1 cellular context compared by ENCODE assay signal in the genomic region with DNA sequence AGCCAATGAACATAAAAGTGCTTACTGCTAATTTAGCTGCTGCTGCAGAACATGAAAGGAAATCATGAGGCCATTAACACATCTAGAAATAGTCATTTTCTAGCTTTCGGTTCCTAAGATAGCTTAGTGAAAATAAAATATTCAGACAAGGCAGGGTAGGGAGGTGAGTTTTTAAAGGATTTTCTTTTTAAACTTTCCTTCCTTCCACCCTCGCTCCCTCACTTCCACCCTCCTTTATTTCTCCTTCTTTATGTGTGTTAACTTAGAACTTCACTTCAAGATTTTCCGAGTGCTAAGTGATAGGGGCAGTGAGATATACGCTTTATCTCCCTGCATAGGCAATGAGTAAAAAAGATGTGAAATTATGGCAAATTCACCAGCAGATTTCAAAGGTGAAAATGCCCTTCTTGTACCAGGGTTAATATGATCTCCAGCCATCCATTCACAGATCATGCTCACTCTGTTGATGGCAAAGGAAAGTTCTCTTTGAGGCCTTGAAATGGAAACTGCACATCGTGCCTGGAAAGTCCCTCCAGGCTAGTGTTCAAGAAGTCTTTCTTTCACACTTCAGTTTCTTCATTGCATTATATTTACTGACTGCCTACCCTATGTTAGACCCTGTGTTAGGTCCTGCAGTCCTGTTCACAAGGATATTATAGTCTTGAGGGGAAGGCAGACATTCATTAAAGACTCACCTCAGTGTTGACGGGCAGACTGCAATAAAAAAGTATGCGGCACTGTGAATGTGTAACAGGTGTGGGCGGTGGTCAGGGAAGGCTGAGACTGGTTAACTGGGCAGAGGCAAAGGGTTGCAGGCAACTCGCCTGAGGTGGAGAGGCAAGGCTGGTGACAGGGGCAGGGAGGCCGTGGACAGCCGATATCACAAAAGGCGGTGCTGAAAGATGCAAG.
TF ChIP-seq lines count a peak whose summit lies in the region.

No MANE protein-coding gene starts in this region.

TF ChIP-seq in SK-N-SH, 30 proteins besides CTCF, POLR2A, EP300 and RAD21 (continued from another document):
- TF ChIP-seq, protein P1, sequence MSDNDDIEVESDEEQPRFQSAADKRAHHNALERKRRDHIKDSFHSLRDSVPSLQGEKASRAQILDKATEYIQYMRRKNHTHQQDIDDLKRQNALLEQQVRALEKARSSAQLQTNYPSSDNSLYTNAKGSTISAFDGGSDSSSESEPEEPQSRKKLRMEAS (IDR thresholded peaks at IDR 0.05; ENCODE audit: low read depth) = no peak
- no peak for TF ChIP-seq POLR2AphosphoS5 (IDR thresholded peaks at IDR 0.05; ENCODE audit: low read depth, low read length)
- TF ChIP-seq RFX5 (IDR thresholded peaks at IDR 0.05; ENCODE audit: low read length) = no peak
- TF ChIP-seq ELF1 (IDR thresholded peaks at IDR 0.05) = no peak
- TF ChIP-seq GABPA (IDR thresholded peaks at IDR 0.05; ENCODE audit: low read depth) = no peak
- TF ChIP-seq, protein P2, sequence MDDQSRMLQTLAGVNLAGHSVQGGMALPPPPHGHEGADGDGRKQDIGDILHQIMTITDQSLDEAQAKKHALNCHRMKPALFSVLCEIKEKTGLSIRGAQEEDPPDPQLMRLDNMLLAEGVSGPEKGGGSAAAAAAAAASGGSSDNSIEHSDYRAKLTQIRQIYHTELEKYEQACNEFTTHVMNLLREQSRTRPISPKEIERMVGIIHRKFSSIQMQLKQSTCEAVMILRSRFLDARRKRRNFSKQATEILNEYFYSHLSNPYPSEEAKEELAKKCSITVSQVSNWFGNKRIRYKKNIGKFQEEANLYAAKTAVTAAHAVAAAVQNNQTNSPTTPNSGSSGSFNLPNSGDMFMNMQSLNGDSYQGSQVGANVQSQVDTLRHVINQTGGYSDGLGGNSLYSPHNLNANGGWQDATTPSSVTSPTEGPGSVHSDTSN (IDR thresholded peaks at IDR 0.05) = no peak
